In the genomic region with DNA sequence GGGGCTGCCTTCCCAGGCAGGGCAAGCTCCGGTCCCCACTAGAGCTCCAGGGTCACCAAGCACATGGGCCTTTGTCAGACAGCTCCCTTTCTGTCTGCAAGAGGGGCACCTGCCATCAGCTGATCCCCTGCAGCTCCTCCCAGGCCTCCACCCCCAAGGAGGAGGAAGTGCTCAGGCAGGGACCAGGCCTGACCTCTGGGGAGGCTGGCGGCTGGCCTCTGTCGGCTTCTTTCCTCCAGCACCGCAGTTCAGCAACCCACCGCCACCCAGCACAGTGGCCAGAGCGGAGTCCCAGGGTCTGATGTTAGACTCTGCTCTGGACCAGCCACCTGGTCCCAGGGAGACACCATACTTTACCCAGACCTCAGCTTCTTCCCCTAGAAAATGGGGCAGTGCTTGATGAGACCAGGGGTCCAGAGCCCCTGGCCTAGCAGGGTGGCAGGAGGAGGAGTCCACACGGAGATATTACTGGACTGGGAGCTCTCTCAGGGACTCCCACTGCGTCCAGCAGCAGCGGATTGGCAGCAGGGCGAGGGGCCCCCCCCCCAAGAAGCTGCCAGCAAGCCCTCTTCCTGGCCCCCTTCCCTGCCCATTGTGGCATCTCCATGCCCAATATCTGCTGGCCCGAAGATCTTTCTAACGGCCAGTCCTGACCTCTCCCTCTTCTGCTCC, we compare ENCODE assay signal across 1 cellular context.
TF ChIP-seq lines count a peak whose summit lies in the region.

No MANE protein-coding gene starts in this region.

TF ChIP-seq in SK-N-SH treated with all-trans-retinoic acid at 6 μM for 48 hours, 23 proteins besides CTCF, POLR2A, EP300 and RAD21 (continued from another document):
- TF ChIP-seq ZFP3 (CRISPR knock-in tag; IDR thresholded peaks at IDR 0.05) (no peak), ZNF565 (CRISPR knock-in tag; conservative IDR thresholded peaks at IDR 0.05; ENCODE audit: low read depth) (no peak), CSDC2 (CRISPR knock-in tag; IDR thresholded peaks at IDR 0.05) (no peak)
- TF ChIP-seq, protein P1, sequence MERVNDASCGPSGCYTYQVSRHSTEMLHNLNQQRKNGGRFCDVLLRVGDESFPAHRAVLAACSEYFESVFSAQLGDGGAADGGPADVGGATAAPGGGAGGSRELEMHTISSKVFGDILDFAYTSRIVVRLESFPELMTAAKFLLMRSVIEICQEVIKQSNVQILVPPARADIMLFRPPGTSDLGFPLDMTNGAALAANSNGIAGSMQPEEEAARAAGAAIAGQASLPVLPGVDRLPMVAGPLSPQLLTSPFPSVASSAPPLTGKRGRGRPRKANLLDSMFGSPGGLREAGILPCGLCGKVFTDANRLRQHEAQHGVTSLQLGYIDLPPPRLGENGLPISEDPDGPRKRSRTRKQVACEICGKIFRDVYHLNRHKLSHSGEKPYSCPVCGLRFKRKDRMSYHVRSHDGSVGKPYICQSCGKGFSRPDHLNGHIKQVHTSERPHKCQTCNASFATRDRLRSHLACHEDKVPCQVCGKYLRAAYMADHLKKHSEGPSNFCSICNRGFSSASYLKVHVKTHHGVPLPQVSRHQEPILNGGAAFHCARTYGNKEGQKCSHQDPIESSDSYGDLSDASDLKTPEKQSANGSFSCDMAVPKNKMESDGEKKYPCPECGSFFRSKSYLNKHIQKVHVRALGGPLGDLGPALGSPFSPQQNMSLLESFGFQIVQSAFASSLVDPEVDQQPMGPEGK (CRISPR knock-in tag; IDR thresholded peaks at IDR 0.05; ENCODE audit: borderline replicate concordance): no peak
TF ChIP-seq in SK-N-SH treated with all-trans-retinoic acid at 6 μM for 48 hours: peak in this region for 0.
